17 cellular contexts compared by ENCODE assay signal in the genomic region with DNA sequence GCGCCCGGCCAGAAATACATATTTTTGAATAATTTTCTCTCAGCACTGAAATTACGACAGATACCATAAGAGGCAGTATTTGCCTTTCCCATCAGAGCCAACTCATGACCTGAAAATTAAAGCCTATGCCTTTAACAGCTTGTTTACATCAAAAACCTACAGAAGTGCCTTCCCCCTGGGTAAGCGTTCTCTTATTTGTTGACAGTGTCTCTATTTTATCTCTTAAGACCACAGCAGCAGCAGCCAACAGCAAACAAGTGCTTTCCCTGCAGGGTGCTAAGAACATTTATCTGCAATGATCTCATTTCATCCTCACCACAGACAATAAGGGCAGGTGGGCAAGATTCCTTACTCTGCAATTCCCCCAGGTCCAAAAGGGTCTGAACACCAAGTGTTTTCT. TPM values are rescaled to one million over a fixed set of nuclear protein-coding genes. Genes with fewer than 3 reads are reported as not detected.
DNase-seq lines count a peak whose midpoint lies in the region; TF ChIP-seq lines count a peak whose summit lies in the region.
"Had no signal": no experiment of that assay in that cellular context is flagged by ENCODE, and none has a peak within 500 bp of the region (broad histone marks: within the 10 kb centered on the region; RNA-seq: fewer than 3 reads in every experiment).

No MANE protein-coding gene starts in this region.

- DNase-seq in activated CD4-positive, alpha-beta T cell treated with anti-CD3 and anti-CD28 coated beads, Interleukin-2, amount 10 ng/mL, durations not matched to agents 7 days and 5 days = no peak
- DNase-seq in activated CD4-positive, alpha-beta T cell treated with anti-CD3 and anti-CD28 coated beads, Interleukin-2, amount 50 U/mL, for 1 hour = no peak
- DNase-seq in NCI-H2227 treated with DMSO at 0.1 percent for 48 hours (lab: John Stamatoyannopoulos, UW) (peak; percentile 12), erythroblast (lab: John Stamatoyannopoulos, UW) (peak; percentile 58 to 75), putamen (ENCODE audit: low spot score) (no peak), retina (no peak), DMS153 treated with DMSO at 0.1 percent for 48 hours (lab: John Stamatoyannopoulos, UW; ENCODE audit: unreplicated experiment) (no peak)
- DNase-seq: ACHN; activated naive CD4-positive, alpha-beta T cell treated with anti-CD3 and anti-CD28 coated beads for 36 hours; DMS153; Karpas-422; kidney; naive B cell; stimulated activated CD4-positive, alpha-beta T cell treated with anti-CD3 and anti-CD28 coated beads, Interleukin-15, amount 100 ng/mL, for 24 hours had no signal

- no peaks in the 10 kb centered on the region for H3K9me3 Mint-ChIP-seq in activated CD4-positive, alpha-beta T cell treated with anti-CD3 and anti-CD28 coated beads, Interleukin-2, amount 10 ng/mL, durations not matched to agents 7 days and 5 days
- H3K9me3 Mint-ChIP-seq: activated naive CD4-positive, alpha-beta T cell treated with anti-CD3 and anti-CD28 coated beads for 36 hours; dendritic cell treated with granulocyte-macrophage colony-stimulating factor and Interleukin-4, amounts not matched to agents 40 ng/mL and 50 ng/mL, for 4 days; naive B cell had no signal

- CTCF ChIA-PET in activated CD4-positive, alpha-beta T cell treated with anti-CD3 and anti-CD28 coated beads, Interleukin-2, amount 10 ng/mL, durations not matched to agents 7 days and 5 days (lab: Charles Lee) = interaction anchor here (1.2 to 1.8 kb wide), 3 partner anchors 33 to 144 kb away, joined by 3 to 5 read pairs (median 4); a partner anchor contains a TSS

- peaks cover 6 to 14% (median 12%) of the 10 kb centered on the region in 3 donors for H3K36me3 ChIP-seq in skeletal muscle tissue (ENCODE audit: control insufficient read depth in 3 of 3, insufficient read depth in 3 of 3, low read length in 3 of 3)

- H3K27me3 Mint-ChIP-seq in activated CD4-positive, alpha-beta T cell treated with anti-CD3 and anti-CD28 coated beads, Interleukin-2, amount 10 ng/mL, durations not matched to agents 7 days and 5 days = no peaks in the 10 kb centered on the region
- H3K27me3 Mint-ChIP-seq: dendritic cell treated with granulocyte-macrophage colony-stimulating factor and Interleukin-4, amounts not matched to agents 40 ng/mL and 50 ng/mL, for 4 days; naive B cell had no signal

- H3K27me3 ChIP-seq in skeletal muscle tissue (ENCODE audit: control insufficient read depth in 3 of 3, insufficient read depth in 3 of 3, low read length in 3 of 3) = no peaks in the 10 kb centered on the region
- H3K27me3 ChIP-seq: vagina had no signal

- peaks cover 49 to 79% (median 66%) of the 10 kb centered on the region in 3 donors for H3K4me1 ChIP-seq in skeletal muscle tissue (ENCODE audit: control insufficient read depth in 3 of 3, insufficient read depth in 3 of 3, low read length in 3 of 3)

- H3K9ac ChIP-seq in skeletal muscle tissue (ENCODE audit: low read depth in 1 of 3, low read length in 3 of 3) = peak overlapping the region; percentile 28 to 51 (median 40)

- POLR2A ChIA-PET in activated CD4-positive, alpha-beta T cell treated with anti-CD3 and anti-CD28 coated beads, Interleukin-2, amount 10 ng/mL, durations not matched to agents 7 days and 5 days (lab: Charles Lee) = no interaction called here

- no peak for TF ChIP-seq POLR2A in erythroblast (IDR thresholded peaks at IDR 0.05; ENCODE audit: low read length)

- peaks cover 39% of the 10 kb centered on the region for H3K4me1 Mint-ChIP-seq in activated CD4-positive, alpha-beta T cell treated with anti-CD3 and anti-CD28 coated beads, Interleukin-2, amount 10 ng/mL, durations not matched to agents 7 days and 5 days

- no peak overlapping the region for H3K4me3 Mint-ChIP-seq in activated CD4-positive, alpha-beta T cell treated with anti-CD3 and anti-CD28 coated beads, Interleukin-2, amount 10 ng/mL, durations not matched to agents 7 days and 5 days
- H3K4me3 Mint-ChIP-seq: activated naive CD4-positive, alpha-beta T cell treated with anti-CD3 and anti-CD28 coated beads for 36 hours; dendritic cell treated with granulocyte-macrophage colony-stimulating factor and Interleukin-4, amounts not matched to agents 40 ng/mL and 50 ng/mL, for 4 days had no signal

- peaks cover 24% of the 10 kb centered on the region for H3K36me3 Mint-ChIP-seq in activated CD4-positive, alpha-beta T cell treated with anti-CD3 and anti-CD28 coated beads, Interleukin-2, amount 10 ng/mL, durations not matched to agents 7 days and 5 days (ENCODE audit: low read depth)
- H3K36me3 Mint-ChIP-seq: naive B cell had no signal

- peak overlapping the region; percentile 6 for H3K27ac Mint-ChIP-seq in activated CD4-positive, alpha-beta T cell treated with anti-CD3 and anti-CD28 coated beads, Interleukin-2, amount 10 ng/mL, durations not matched to agents 7 days and 5 days
- H3K27ac Mint-ChIP-seq: activated naive CD4-positive, alpha-beta T cell treated with anti-CD3 and anti-CD28 coated beads for 36 hours; dendritic cell treated with granulocyte-macrophage colony-stimulating factor and Interleukin-4, amounts not matched to agents 40 ng/mL and 50 ng/mL, for 4 days had no signal

- H3K9me3 ChIP-seq in skeletal muscle tissue (ENCODE audit: control insufficient read depth in 3 of 3, low read length in 3 of 3) = no peaks in the 10 kb centered on the region
- H3K9me3 ChIP-seq: vagina had no signal

- H3K4me3 ChIP-seq in skeletal muscle tissue (ENCODE audit: low read length in 3 of 3) = peak overlapping the region in 2 of 3 donors; percentile 17
- H3K4me3 ChIP-seq: vagina had no signal

- peak overlapping the region; percentile 56 for H3K27ac ChIP-seq in skeletal muscle tissue (ENCODE audit: low read depth, low read length)
- H3K27ac ChIP-seq: vagina had no signal

RNA-seq across cellular contexts. Expression of a gene that starts 6.0 kb away (rescaled TPM):
- total RNA-seq in activated CD4-positive, alpha-beta T cell treated with anti-CD3 and anti-CD28 coated beads, Interleukin-2, amount 10 ng/mL, durations not matched to agents 7 days and 5 days = 10 to 100 TPM; 84.3 to 96.7 TPM
- total RNA-seq in skeletal muscle tissue = 39.1 TPM

RNA-seq across cellular contexts. Expression of a gene that starts 33.2 kb away (rescaled TPM):
- 10 to 100 TPM; 54.5 to 57.1 TPM for total RNA-seq in activated CD4-positive, alpha-beta T cell treated with anti-CD3 and anti-CD28 coated beads, Interleukin-2, amount 10 ng/mL, durations not matched to agents 7 days and 5 days
- total RNA-seq in skeletal muscle tissue = 13.6 TPM

RNA-seq across cellular contexts. Expression of a gene that starts 36.9 kb away (rescaled TPM):
- 10 to 100 TPM; 28.7 to 31.6 TPM for total RNA-seq in activated CD4-positive, alpha-beta T cell treated with anti-CD3 and anti-CD28 coated beads, Interleukin-2, amount 10 ng/mL, durations not matched to agents 7 days and 5 days
- total RNA-seq in skeletal muscle tissue = 3.7 TPM

RNA-seq across cellular contexts. Expression of a gene that starts 51.5 kb away (rescaled TPM):
- total RNA-seq in activated CD4-positive, alpha-beta T cell treated with anti-CD3 and anti-CD28 coated beads, Interleukin-2, amount 10 ng/mL, durations not matched to agents 7 days and 5 days = 100 to 1,000 TPM; 120 to 123 TPM
- total RNA-seq in skeletal muscle tissue = 0.52 TPM

Comparison
In these comparisons a context has a peak if more than half of its experiments do, and no peak if none do; other contexts are left out.
1. DNase-seq: peak in NCI-H2227 treated with DMSO at 0.1 percent for 48 hours (single experiment) and erythroblast (2 of 2); none in activated CD4-positive, alpha-beta T cell treated with anti-CD3 and anti-CD28 coated beads, Interleukin-2, amount 10 ng/mL, durations not matched to agents 7 days and 5 days (single experiment), activated CD4-positive, alpha-beta T cell treated with anti-CD3 and anti-CD28 coated beads, Interleukin-2, amount 50 U/mL, for 1 hour (single experiment), putamen (single experiment), retina (single experiment) and DMS153 treated with DMSO at 0.1 percent for 48 hours (single experiment).